ENCODE assay signal across 9 cellular contexts in genomic region chr11:11841605-11842425, GRCh38. TPM values are rescaled to one million over a fixed set of nuclear protein-coding genes. Genes with fewer than 3 reads are reported as not detected.
DNase-seq lines count a peak whose midpoint lies in the region; ATAC-seq, FAIRE-seq and TF ChIP-seq lines count a peak whose summit lies in the region.
"Had no signal": no experiment of that assay in that cellular context is flagged by ENCODE, and none has a peak within 500 bp of the region (broad histone marks: within the 10 kb centered on the region; RNA-seq: fewer than 3 reads in every experiment).

USP47 (plus strand) TSS chr11:11841972; CDS start chr11:11842186, 214 bp downstream.

- H3K27me3 Mint-ChIP-seq in central memory CD8-positive, alpha-beta T cell = peaks cover 22% of the 10 kb centered on the region

- H3K9me3 ChIP-seq in kidney (ENCODE audit: control insufficient read depth in 1 of 2, low read length in 2 of 2) = no peaks in the 10 kb centered on the region

- no peak for FAIRE-seq in kidney (lab: Jason Lieb, UNC)
- FAIRE-seq: colon had no signal

- ATAC-seq in GM19035 (IDR thresholded peaks at IDR 0.05; ENCODE audit: unreplicated experiment) (peak; percentile 72), HG03280 (IDR thresholded peaks at IDR 0.05; ENCODE audit: unreplicated experiment) (peak; percentile 76)
- ATAC-seq in central memory CD8-positive, alpha-beta T cell (replicated peaks; ENCODE audit: extremely low read depth, poor library complexity, severe bottlenecking) = peak; percentile 86

- no peak within 1 kb of the TSS for H3K4me3 Mint-ChIP-seq in central memory CD8-positive, alpha-beta T cell

- H3K27ac ChIP-seq in kidney (ENCODE audit: low read depth in 2 of 2, low read length in 2 of 2) = peak within 1 kb of the TSS; percentile 96 to 99

- no peak within 1 kb of the TSS for H3K27ac Mint-ChIP-seq in central memory CD8-positive, alpha-beta T cell (ENCODE audit: low read depth)

- peak within 1 kb of the TSS; percentile 86 to 89 for H3K4me3 ChIP-seq in kidney (ENCODE audit: low read length in 2 of 2)

- no peaks in the 10 kb centered on the region for H3K4me1 Mint-ChIP-seq in central memory CD8-positive, alpha-beta T cell

- H3K4me1 ChIP-seq in kidney (ENCODE audit: control insufficient read depth in 1 of 2, insufficient read depth in 1 of 2, low read depth in 1 of 2, low read length in 2 of 2) = peaks cover 12 to 14% of the 10 kb centered on the region in 2 donors

- H3K36me3 ChIP-seq in kidney (ENCODE audit: control insufficient read depth in 1 of 2, insufficient read depth in 2 of 2, low read length in 2 of 2) = no peaks in the 10 kb centered on the region

- peak; percentile 22 for TF ChIP-seq CTCF in kidney (IDR thresholded peaks at IDR 0.05; ENCODE audit: borderline replicate concordance, extremely low read depth, insufficient read depth)

- H3K9me3 Mint-ChIP-seq in central memory CD8-positive, alpha-beta T cell = no peaks in the 10 kb centered on the region

- DNase-seq in AML-193 (lab: John Stamatoyannopoulos, UW) = peak; percentile 59 to 63
- peak; percentile 80 for DNase-seq in NCI-H226
- DNase-seq in activated CD4-positive, CD25-positive, alpha-beta regulatory T cell treated with anti-CD3 and anti-CD28 coated beads, Interleukin-2, amount 50 U/mL, for 16 hours (ENCODE audit: low read depth, low spot score) = peak; percentile 85
- peak; percentile 92 to 96 for DNase-seq in central memory CD8-positive, alpha-beta T cell (ENCODE audit: low spot score in 2 of 2)
- peak; percentile 96 for DNase-seq in kidney
- peak; percentile 95 for DNase-seq in stimulated activated CD4-positive, alpha-beta T cell treated with anti-CD3 and anti-CD28 coated beads, Interleukin-15, amount 100 ng/mL, for 24 hours

- intact Hi-C loops in kidney (cut with DNase I) = no loop called here

- peak within 1 kb of the TSS; percentile 82 to 94 for H3K9ac ChIP-seq in kidney (ENCODE audit: low read length in 2 of 2)

- peaks cover 7% of the 10 kb centered on the region for H3K36me3 Mint-ChIP-seq in central memory CD8-positive, alpha-beta T cell (ENCODE audit: insufficient read depth)

RNA-seq across cellular contexts. Expression of gene USP47, which starts in this region (rescaled TPM):
- 43.3 TPM for total RNA-seq in kidney
- polyA plus RNA-seq in kidney (ENCODE audit: insufficient read depth, low read depth, low replicate concordance) = 16.3 TPM

Comparison
In these comparisons a context has a peak if more than half of its experiments do, and no peak if none do; other contexts are left out.
1. Peak in every context shown above with its lines: DNase-seq, ATAC-seq, H3K4me3 ChIP-seq and H3K27ac ChIP-seq.